In genomic region chr6:26216886-26217713, GRCh38 we compare ENCODE assay signal across 1 cellular context.
TF ChIP-seq lines count a peak whose summit lies in the region.

No MANE protein-coding gene starts in this region.

TF ChIP-seq in HepG2, 621 proteins besides CTCF, POLR2A, EP300 and RAD21 (continued from another document and continues in another):
- no peak for TF ChIP-seq FOXA1 (IDR thresholded peaks at IDR 0.05)
- no peak; the same call in 1 of the 2 replicates for TF ChIP-seq FOXA1 (CRISPR knock-in tag; IDR thresholded peaks at IDR 0.05)
- TF ChIP-seq UBTF (CRISPR knock-in tag; IDR thresholded peaks at IDR 0.05), result peak; percentile 97
- peak; percentile 49; the same call in 1 of the 2 replicates for TF ChIP-seq CHD4 (IDR thresholded peaks at IDR 0.05; ENCODE audit: borderline replicate concordance, low read length)
- peak; percentile 23; the same call in 1 of the 2 replicates for TF ChIP-seq SIN3A (IDR thresholded peaks at IDR 0.05; ENCODE audit: borderline replicate concordance, low read depth, low read length)
- peak; percentile 35; the same call in 1 of the 2 replicates for TF ChIP-seq SOX5 (CRISPR knock-in tag; IDR thresholded peaks at IDR 0.05; ENCODE audit: borderline replicate concordance)
- TF ChIP-seq ZNF329 (CRISPR knock-in tag; IDR thresholded peaks at IDR 0.05; ENCODE audit: low read depth), result peak; percentile 90
- no peak; the same call in 1 of the 2 replicates for TF ChIP-seq ZNF124 (CRISPR knock-in tag; IDR thresholded peaks at IDR 0.05)
- TF ChIP-seq YEATS2 (CRISPR knock-in tag; IDR thresholded peaks at IDR 0.05; ENCODE audit: borderline replicate concordance), result peak; percentile 51; the same call in 1 of the 2 replicates
- no peak for TF ChIP-seq RORA (CRISPR knock-in tag; IDR thresholded peaks at IDR 0.05)
- no peak for TF ChIP-seq KAT2B (IDR thresholded peaks at IDR 0.05; ENCODE audit: borderline replicate concordance, low read depth, low read length)
- TF ChIP-seq, protein P1, sequence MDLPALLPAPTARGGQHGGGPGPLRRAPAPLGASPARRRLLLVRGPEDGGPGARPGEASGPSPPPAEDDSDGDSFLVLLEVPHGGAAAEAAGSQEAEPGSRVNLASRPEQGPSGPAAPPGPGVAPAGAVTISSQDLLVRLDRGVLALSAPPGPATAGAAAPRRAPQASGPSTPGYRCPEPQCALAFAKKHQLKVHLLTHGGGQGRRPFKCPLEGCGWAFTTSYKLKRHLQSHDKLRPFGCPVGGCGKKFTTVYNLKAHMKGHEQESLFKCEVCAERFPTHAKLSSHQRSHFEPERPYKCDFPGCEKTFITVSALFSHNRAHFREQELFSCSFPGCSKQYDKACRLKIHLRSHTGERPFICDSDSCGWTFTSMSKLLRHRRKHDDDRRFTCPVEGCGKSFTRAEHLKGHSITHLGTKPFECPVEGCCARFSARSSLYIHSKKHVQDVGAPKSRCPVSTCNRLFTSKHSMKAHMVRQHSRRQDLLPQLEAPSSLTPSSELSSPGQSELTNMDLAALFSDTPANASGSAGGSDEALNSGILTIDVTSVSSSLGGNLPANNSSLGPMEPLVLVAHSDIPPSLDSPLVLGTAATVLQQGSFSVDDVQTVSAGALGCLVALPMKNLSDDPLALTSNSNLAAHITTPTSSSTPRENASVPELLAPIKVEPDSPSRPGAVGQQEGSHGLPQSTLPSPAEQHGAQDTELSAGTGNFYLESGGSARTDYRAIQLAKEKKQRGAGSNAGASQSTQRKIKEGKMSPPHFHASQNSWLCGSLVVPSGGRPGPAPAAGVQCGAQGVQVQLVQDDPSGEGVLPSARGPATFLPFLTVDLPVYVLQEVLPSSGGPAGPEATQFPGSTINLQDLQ (CRISPR knock-in tag; IDR thresholded peaks at IDR 0.05), result peak; percentile 45; the same call in 1 of the 2 replicates
- 0 out of 2 replicates have a peak, but pooled peaks have one; percentile 25 for TF ChIP-seq ZNF777 (CRISPR knock-in tag; IDR thresholded peaks at IDR 0.05)
- TF ChIP-seq REPIN1 (CRISPR knock-in tag; IDR thresholded peaks at IDR 0.05; ENCODE audit: borderline replicate concordance, low read depth), result 0 out of 2 replicates have a peak, but pooled peaks have one; percentile 77
- 0 out of 2 replicates have a peak, but pooled peaks have one; percentile 35 for TF ChIP-seq ZNF235 (CRISPR knock-in tag; IDR thresholded peaks at IDR 0.05; ENCODE audit: borderline replicate concordance)
- TF ChIP-seq ZSCAN29 (CRISPR knock-in tag; conservative IDR thresholded peaks at IDR 0.05), result no peak; the same call in 1 of the 2 replicates
- no peak for TF ChIP-seq ZNF776 (CRISPR knock-in tag; IDR thresholded peaks at IDR 0.05)
- TF ChIP-seq, protein P2, sequence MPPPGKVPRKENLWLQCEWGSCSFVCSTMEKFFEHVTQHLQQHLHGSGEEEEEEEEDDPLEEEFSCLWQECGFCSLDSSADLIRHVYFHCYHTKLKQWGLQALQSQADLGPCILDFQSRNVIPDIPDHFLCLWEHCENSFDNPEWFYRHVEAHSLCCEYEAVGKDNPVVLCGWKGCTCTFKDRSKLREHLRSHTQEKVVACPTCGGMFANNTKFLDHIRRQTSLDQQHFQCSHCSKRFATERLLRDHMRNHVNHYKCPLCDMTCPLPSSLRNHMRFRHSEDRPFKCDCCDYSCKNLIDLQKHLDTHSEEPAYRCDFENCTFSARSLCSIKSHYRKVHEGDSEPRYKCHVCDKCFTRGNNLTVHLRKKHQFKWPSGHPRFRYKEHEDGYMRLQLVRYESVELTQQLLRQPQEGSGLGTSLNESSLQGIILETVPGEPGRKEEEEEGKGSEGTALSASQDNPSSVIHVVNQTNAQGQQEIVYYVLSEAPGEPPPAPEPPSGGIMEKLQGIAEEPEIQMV (CRISPR knock-in tag; IDR thresholded peaks at IDR 0.05; ENCODE audit: low read depth), result peak; percentile 92
- peak; percentile 21; the same call in 1 of the 2 replicates for TF ChIP-seq CCDC6 (CRISPR knock-in tag; IDR thresholded peaks at IDR 0.05)
- TF ChIP-seq NR2F2 (IDR thresholded peaks at IDR 0.05; ENCODE audit: borderline replicate concordance, low read depth), result no peak
- peak; percentile 72 for TF ChIP-seq TAF15 (IDR thresholded peaks at IDR 0.05; ENCODE audit: low read depth, low read length, poor library complexity, severe bottlenecking)
- TF ChIP-seq MED1 (CRISPR knock-in tag; IDR thresholded peaks at IDR 0.05), result no peak
- no peak for TF ChIP-seq ZNF841 (CRISPR knock-in tag; IDR thresholded peaks at IDR 0.05; ENCODE audit: borderline replicate concordance)
- no peak for TF ChIP-seq ZNF7 (CRISPR knock-in tag; IDR thresholded peaks at IDR 0.05)
- peak; percentile 79; the same call in 1 of the 2 replicates for TF ChIP-seq SATB2 (CRISPR knock-in tag; IDR thresholded peaks at IDR 0.05)
- TF ChIP-seq ZNF333 (CRISPR knock-in tag; IDR thresholded peaks at IDR 0.05; ENCODE audit: borderline replicate concordance), result peak; percentile 80; the same call in 1 of the 2 replicates
- TF ChIP-seq ZKSCAN1 (IDR thresholded peaks at IDR 0.05; ENCODE audit: low read length), result peak; percentile 34
- TF ChIP-seq ZNF614 (CRISPR knock-in tag; IDR thresholded peaks at IDR 0.05; ENCODE audit: borderline replicate concordance), result peak; percentile 52; the same call in 1 of the 2 replicates
- TF ChIP-seq ZNF430 (CRISPR knock-in tag; IDR thresholded peaks at IDR 0.05), result no peak
- peak; percentile 56; the same call in 1 of the 2 replicates for TF ChIP-seq ZZZ3 (CRISPR knock-in tag; IDR thresholded peaks at IDR 0.05; ENCODE audit: borderline replicate concordance)
- TF ChIP-seq, protein P3, sequence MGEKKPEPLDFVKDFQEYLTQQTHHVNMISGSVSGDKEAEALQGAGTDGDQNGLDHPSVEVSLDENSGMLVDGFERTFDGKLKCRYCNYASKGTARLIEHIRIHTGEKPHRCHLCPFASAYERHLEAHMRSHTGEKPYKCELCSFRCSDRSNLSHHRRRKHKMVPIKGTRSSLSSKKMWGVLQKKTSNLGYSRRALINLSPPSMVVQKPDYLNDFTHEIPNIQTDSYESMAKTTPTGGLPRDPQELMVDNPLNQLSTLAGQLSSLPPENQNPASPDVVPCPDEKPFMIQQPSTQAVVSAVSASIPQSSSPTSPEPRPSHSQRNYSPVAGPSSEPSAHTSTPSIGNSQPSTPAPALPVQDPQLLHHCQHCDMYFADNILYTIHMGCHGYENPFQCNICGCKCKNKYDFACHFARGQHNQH (CRISPR knock-in tag; IDR thresholded peaks at IDR 0.05), result peak; percentile 82; the same call in 1 of the 2 replicates
- no peak for TF ChIP-seq HCFC1 (IDR thresholded peaks at IDR 0.05; ENCODE audit: low read depth, low read length)
- TF ChIP-seq, protein P4, sequence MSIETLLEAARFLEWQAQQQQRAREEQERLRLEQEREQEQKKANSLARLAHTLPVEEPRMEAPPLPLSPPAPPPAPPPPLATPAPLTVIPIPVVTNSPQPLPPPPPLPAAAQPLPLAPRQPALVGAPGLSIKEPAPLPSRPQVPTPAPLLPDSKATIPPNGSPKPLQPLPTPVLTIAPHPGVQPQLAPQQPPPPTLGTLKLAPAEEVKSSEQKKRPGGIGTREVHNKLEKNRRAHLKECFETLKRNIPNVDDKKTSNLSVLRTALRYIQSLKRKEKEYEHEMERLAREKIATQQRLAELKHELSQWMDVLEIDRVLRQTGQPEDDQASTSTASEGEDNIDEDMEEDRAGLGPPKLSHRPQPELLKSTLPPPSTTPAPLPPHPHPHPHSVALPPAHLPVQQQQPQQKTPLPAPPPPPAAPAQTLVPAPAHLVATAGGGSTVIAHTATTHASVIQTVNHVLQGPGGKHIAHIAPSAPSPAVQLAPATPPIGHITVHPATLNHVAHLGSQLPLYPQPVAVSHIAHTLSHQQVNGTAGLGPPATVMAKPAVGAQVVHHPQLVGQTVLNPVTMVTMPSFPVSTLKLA (IDR thresholded peaks at IDR 0.05), result peak; percentile 30; the same call in 1 of the 2 replicates
- TF ChIP-seq ZNF589 (CRISPR knock-in tag; conservative IDR thresholded peaks at IDR 0.05), result no peak
- TF ChIP-seq BCL6 (CRISPR knock-in tag; IDR thresholded peaks at IDR 0.05), result 0 out of 2 replicates have a peak, but pooled peaks have one; percentile 17
- TF ChIP-seq CBX1 (IDR thresholded peaks at IDR 0.05; ENCODE audit: low read depth), result peak; percentile 16
- peak; percentile 56; the same call in 1 of the 2 replicates for TF ChIP-seq CAMTA2 (CRISPR knock-in tag; IDR thresholded peaks at IDR 0.05; ENCODE audit: borderline replicate concordance)
- peak; percentile 57; the same call in 1 of the 2 replicates for TF ChIP-seq NCOR1 (IDR thresholded peaks at IDR 0.05; ENCODE audit: borderline replicate concordance, low read length)
- no peak for TF ChIP-seq ZNF337 (CRISPR knock-in tag; IDR thresholded peaks at IDR 0.05; ENCODE audit: borderline replicate concordance, low read depth)
- no peak for TF ChIP-seq ZBTB37 (CRISPR knock-in tag; IDR thresholded peaks at IDR 0.05)
- no peak for TF ChIP-seq NPAS2 (CRISPR knock-in tag; IDR thresholded peaks at IDR 0.05; ENCODE audit: borderline replicate concordance)
- no peak for TF ChIP-seq HOXD1 (CRISPR knock-in tag; IDR thresholded peaks at IDR 0.05)
- TF ChIP-seq AGO2 (optimal IDR thresholded peaks at IDR 0.05; ENCODE audit: low read depth, low read length), result peak; percentile 93
- peak; percentile 94; the same call in 1 of the 2 replicates for TF ChIP-seq SMYD3 (CRISPR knock-in tag; IDR thresholded peaks at IDR 0.05)
- TF ChIP-seq SP4 (CRISPR knock-in tag; IDR thresholded peaks at IDR 0.05), result no peak
- TF ChIP-seq ZNF839 (CRISPR knock-in tag; IDR thresholded peaks at IDR 0.05; ENCODE audit: borderline replicate concordance), result no peak
- peak; percentile 94 for TF ChIP-seq ZNF224 (CRISPR knock-in tag; IDR thresholded peaks at IDR 0.05)
- peak; percentile 83 for TF ChIP-seq RBFOX2 (IDR thresholded peaks at IDR 0.05; ENCODE audit: low read depth, low read length)
- TF ChIP-seq, protein P5, sequence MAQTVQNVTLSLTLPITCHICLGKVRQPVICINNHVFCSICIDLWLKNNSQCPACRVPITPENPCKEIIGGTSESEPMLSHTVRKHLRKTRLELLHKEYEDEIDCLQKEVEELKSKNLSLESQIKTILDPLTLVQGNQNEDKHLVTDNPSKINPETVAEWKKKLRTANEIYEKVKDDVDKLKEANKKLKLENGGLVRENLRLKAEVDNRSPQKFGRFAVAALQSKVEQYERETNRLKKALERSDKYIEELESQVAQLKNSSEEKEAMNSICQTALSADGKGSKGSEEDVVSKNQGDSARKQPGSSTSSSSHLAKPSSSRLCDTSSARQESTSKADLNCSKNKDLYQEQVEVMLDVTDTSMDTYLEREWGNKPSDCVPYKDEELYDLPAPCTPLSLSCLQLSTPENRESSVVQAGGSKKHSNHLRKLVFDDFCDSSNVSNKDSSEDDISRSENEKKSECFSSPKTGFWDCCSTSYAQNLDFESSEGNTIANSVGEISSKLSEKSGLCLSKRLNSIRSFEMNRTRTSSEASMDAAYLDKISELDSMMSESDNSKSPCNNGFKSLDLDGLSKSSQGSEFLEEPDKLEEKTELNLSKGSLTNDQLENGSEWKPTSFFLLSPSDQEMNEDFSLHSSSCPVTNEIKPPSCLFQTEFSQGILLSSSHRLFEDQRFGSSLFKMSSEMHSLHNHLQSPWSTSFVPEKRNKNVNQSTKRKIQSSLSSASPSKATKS (CRISPR knock-in tag; IDR thresholded peaks at IDR 0.05), result no peak
- TF ChIP-seq ZBTB1 (CRISPR knock-in tag; IDR thresholded peaks at IDR 0.05; ENCODE audit: borderline replicate concordance), result 0 out of 2 replicates have a peak, but pooled peaks have one; percentile 52
- peak; percentile 48; the same call in 1 of the 2 replicates for TF ChIP-seq ZNF205 (CRISPR knock-in tag; IDR thresholded peaks at IDR 0.05)
- TF ChIP-seq AKAP8 (CRISPR knock-in tag; IDR thresholded peaks at IDR 0.05), result no peak
- TF ChIP-seq, protein P6, sequence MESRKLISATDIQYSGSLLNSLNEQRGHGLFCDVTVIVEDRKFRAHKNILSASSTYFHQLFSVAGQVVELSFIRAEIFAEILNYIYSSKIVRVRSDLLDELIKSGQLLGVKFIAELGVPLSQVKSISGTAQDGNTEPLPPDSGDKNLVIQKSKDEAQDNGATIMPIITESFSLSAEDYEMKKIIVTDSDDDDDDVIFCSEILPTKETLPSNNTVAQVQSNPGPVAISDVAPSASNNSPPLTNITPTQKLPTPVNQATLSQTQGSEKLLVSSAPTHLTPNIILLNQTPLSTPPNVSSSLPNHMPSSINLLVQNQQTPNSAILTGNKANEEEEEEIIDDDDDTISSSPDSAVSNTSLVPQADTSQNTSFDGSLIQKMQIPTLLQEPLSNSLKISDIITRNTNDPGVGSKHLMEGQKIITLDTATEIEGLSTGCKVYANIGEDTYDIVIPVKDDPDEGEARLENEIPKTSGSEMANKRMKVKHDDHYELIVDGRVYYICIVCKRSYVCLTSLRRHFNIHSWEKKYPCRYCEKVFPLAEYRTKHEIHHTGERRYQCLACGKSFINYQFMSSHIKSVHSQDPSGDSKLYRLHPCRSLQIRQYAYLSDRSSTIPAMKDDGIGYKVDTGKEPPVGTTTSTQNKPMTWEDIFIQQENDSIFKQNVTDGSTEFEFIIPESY (CRISPR knock-in tag; IDR thresholded peaks at IDR 0.05), result peak; percentile 21; the same call in 1 of the 2 replicates
- peak; percentile 25; the same call in 1 of the 2 replicates for TF ChIP-seq FOSL2 (CRISPR knock-in tag; IDR thresholded peaks at IDR 0.05)
- no peak for TF ChIP-seq HNRNPK (IDR thresholded peaks at IDR 0.05; ENCODE audit: low read depth, low read length, poor library complexity, severe bottlenecking)
- no peak; the same call in 1 of the 2 replicates for TF ChIP-seq ZNF616 (CRISPR knock-in tag; IDR thresholded peaks at IDR 0.05; ENCODE audit: low read depth)
- TF ChIP-seq PHF8 (CRISPR knock-in tag; IDR thresholded peaks at IDR 0.05), result peak; percentile 47
- peak; percentile 66 for TF ChIP-seq ZNF782 (CRISPR knock-in tag; IDR thresholded peaks at IDR 0.05; ENCODE audit: borderline replicate concordance)
